1 cellular context compared by ENCODE assay signal in genomic region chr5:119065486-119065885, GRCh38.
TF ChIP-seq lines count a peak whose summit lies in the region.

No MANE protein-coding gene starts in this region.

TF ChIP-seq in HEK293, 187 proteins besides CTCF, POLR2A, EP300 and RAD21 (continued from another document):
- peak; percentile 50 for TF ChIP-seq ZFHX2 (tag by site-specific recombination; conservative IDR thresholded peaks at IDR 0.05)
